1 cellular context compared by ENCODE assay signal in genomic region chr3:192894676-192895075, GRCh38.
TF ChIP-seq lines count a peak whose summit lies in the region.

No MANE protein-coding gene starts in this region.

TF ChIP-seq in WTC11, 78 proteins besides CTCF, POLR2A, EP300 and RAD21 (continued from another document):
- no peak for TF ChIP-seq USF2 (CRISPR knock-in tag; IDR thresholded peaks at IDR 0.05)
- TF ChIP-seq MYBL2 (CRISPR knock-in tag; IDR thresholded peaks at IDR 0.05): no peak
- no peak for TF ChIP-seq SMAD4 (CRISPR knock-in tag; IDR thresholded peaks at IDR 0.05)
- no peak for TF ChIP-seq ZNF281 (CRISPR knock-in tag; IDR thresholded peaks at IDR 0.05)
- no peak for TF ChIP-seq JAZF1 (CRISPR knock-in tag; IDR thresholded peaks at IDR 0.05)
- no peak for TF ChIP-seq AFF4 (CRISPR knock-in tag; IDR thresholded peaks at IDR 0.05; ENCODE audit: borderline replicate concordance)
- no peak for TF ChIP-seq ZSCAN18 (CRISPR knock-in tag; IDR thresholded peaks at IDR 0.05)
- TF ChIP-seq ZNF219 (CRISPR knock-in tag; IDR thresholded peaks at IDR 0.05; ENCODE audit: borderline replicate concordance): no peak
- TF ChIP-seq ZBTB43 (CRISPR knock-in tag; IDR thresholded peaks at IDR 0.05): no peak
- no peak for TF ChIP-seq AR (CRISPR knock-in tag; IDR thresholded peaks at IDR 0.05)
- no peak for TF ChIP-seq OVOL2 (CRISPR knock-in tag; IDR thresholded peaks at IDR 0.05; ENCODE audit: borderline replicate concordance)
TF ChIP-seq in WTC11: peak in this region for 0.
